Comparison of ENCODE assay signal across 1 cellular context in the genomic region with DNA sequence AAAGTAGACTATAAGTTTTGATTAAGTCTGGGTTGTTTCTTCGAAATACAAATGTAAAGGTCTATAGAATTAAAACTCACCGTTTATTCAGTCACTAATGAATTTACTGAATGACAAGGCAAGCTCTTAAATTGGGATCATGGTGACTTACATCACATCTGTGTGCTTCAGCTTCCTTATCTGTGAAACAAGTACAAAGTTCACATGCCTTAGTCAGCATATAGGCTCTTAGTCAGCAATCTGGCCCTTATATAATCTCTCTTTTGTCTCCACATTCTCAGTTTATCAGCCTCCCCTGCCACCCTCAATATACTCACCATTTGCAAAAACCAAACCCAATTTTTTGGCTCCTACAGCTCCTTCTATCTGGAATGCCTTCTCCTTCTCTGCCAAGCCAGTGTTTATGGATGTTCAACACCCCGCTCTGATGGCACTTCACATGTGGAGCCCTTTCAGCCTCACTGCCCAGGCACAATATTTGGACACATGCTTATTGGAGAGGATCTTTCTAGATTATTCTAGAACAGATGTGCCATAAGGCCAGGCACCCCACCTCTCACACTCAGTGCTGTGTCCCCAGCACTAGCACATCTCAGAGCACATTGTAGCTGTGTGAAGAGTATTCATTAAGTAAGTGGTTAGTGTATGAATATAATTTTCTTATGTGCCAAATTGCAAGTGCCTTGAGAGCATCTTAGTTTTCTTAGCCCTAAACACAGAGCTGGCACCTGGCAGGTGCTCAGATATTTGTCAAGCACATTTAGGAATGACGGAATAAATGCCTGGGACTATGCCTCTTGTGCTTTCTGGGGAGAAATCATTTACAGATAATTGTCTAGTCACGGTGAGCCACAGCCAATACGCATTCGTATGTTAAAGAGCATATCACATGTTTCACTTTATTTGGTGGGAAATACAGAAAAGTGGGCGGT.
TF ChIP-seq lines count a peak whose summit lies in the region.

No MANE protein-coding gene starts in this region.

TF ChIP-seq in SK-N-SH, 30 proteins besides CTCF, POLR2A, EP300 and RAD21 (continued from another document):
- TF ChIP-seq, protein P1, sequence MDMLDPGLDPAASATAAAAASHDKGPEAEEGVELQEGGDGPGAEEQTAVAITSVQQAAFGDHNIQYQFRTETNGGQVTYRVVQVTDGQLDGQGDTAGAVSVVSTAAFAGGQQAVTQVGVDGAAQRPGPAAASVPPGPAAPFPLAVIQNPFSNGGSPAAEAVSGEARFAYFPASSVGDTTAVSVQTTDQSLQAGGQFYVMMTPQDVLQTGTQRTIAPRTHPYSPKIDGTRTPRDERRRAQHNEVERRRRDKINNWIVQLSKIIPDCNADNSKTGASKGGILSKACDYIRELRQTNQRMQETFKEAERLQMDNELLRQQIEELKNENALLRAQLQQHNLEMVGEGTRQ (IDR thresholded peaks at IDR 0.05; ENCODE audit: borderline replicate concordance, low read depth, low read length) = no peak
- TF ChIP-seq POLR2AphosphoS5 (IDR thresholded peaks at IDR 0.05; ENCODE audit: low read depth, low read length) = no peak
- no peak for TF ChIP-seq CHD2 (IDR thresholded peaks at IDR 0.05; ENCODE audit: low read length, partially characterized antibody)
- no peak for TF ChIP-seq RXRA (IDR thresholded peaks at IDR 0.05; ENCODE audit: borderline replicate concordance, low read depth)
- TF ChIP-seq, protein P2, sequence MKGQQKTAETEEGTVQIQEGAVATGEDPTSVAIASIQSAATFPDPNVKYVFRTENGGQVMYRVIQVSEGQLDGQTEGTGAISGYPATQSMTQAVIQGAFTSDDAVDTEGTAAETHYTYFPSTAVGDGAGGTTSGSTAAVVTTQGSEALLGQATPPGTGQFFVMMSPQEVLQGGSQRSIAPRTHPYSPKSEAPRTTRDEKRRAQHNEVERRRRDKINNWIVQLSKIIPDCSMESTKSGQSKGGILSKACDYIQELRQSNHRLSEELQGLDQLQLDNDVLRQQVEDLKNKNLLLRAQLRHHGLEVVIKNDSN (IDR thresholded peaks at IDR 0.05; ENCODE audit: borderline replicate concordance, low read depth) = no peak
- no peak for TF ChIP-seq MXI1 (IDR thresholded peaks at IDR 0.05; ENCODE audit: low read depth, low read length)
- TF ChIP-seq, protein P3, sequence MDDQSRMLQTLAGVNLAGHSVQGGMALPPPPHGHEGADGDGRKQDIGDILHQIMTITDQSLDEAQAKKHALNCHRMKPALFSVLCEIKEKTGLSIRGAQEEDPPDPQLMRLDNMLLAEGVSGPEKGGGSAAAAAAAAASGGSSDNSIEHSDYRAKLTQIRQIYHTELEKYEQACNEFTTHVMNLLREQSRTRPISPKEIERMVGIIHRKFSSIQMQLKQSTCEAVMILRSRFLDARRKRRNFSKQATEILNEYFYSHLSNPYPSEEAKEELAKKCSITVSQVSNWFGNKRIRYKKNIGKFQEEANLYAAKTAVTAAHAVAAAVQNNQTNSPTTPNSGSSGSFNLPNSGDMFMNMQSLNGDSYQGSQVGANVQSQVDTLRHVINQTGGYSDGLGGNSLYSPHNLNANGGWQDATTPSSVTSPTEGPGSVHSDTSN (IDR thresholded peaks at IDR 0.05) = no peak
- no peak for TF ChIP-seq GATA2 (CRISPR knock-in tag; IDR thresholded peaks at IDR 0.05)
- no peak for TF ChIP-seq GABPA (IDR thresholded peaks at IDR 0.05; ENCODE audit: low read depth)
- no peak for TF ChIP-seq YY1 (IDR thresholded peaks at IDR 0.05; ENCODE audit: low read depth)
- TF ChIP-seq RFX5 (IDR thresholded peaks at IDR 0.05; ENCODE audit: low read length) = no peak
TF ChIP-seq in SK-N-SH: peak in this region for 0.
